8 cellular contexts compared by ENCODE assay signal in the genomic region with DNA sequence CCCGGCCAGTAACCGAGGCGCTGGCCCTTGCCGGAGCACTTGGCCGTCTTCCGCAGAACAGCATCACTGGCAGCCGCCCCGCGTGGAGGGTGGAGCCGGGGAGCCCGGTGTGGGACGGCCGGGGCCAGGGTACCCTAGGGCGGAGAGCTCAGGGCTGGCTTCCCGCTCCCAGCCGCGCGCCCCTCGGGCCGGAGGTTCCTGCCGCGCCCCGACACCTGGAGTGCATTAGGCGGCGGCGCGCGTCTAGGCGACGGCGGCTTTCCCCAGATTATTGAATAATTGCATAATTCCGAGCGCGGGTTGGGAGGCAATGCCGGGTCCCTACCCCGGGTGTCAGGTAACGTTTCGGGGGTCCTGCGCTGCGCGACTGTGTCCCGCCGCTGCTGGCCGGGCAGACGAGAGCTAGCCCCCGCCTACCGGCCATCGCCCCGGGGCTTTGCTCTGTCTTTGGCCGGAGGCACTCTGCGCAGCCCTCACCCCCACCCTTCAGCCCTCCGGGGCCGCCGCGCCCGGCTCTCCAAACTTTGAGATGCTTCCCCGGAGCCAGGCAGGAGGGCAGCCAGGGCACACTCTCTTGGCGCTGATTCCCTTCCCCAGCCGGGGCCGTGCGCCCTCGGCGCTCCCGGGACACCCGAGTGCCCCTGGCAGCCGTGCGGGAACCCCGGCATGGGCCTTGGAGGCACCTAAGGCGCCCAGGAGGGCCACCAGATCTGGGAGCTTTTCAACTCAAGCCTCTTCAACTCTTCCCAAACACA. TPM values are rescaled to one million over a fixed set of nuclear protein-coding genes. Genes with fewer than 3 reads are reported as not detected.
DNase-seq lines count a peak whose midpoint lies in the region; ATAC-seq and TF ChIP-seq lines count a peak whose summit lies in the region.

No MANE protein-coding gene starts in this region.

- peaks cover 7% of the 10 kb centered on the region for H3K4me1 ChIP-seq in ectodermal cell (ENCODE audit: control insufficient read depth, insufficient read depth, low read length)
- peaks cover 10% of the 10 kb centered on the region for H3K4me1 ChIP-seq in lower lobe of right lung
- H3K4me1 ChIP-seq in tibial nerve: peaks cover 0 to 19% (median 7%) of the 10 kb centered on the region in 4 donors

- H3K27ac ChIP-seq in ectodermal cell (ENCODE audit: insufficient read depth, low read depth, low read length, poor library complexity, severe bottlenecking): no peak overlapping the region
- H3K27ac ChIP-seq in lower lobe of right lung: peak overlapping the region; percentile 18
- peak overlapping the region in 2 of 4 donors; percentile 0 to 62 for H3K27ac ChIP-seq in tibial nerve

- H3K27me3 ChIP-seq in ectodermal cell (ENCODE audit: control insufficient read depth, insufficient read depth, low read length, poor library complexity, severe bottlenecking) (peaks cover 76% of the 10 kb centered on the region), lower lobe of right lung (ENCODE audit: low read depth) (peaks cover 35% of the 10 kb centered on the region), tibial nerve (peaks cover 0 to 28% of the 10 kb centered on the region in 2 donors)

- WGBS in ectodermal cell, 2 experiments: 5 to 7% methylated on average over 69 of the region's 69 CpGs
- WGBS in tibial nerve, 2 donors: 2 to 3% methylated on average over 17 to 39 of the region's 69 CpGs

- ATAC-seq in lower lobe of right lung: peak; percentile 24 to 55

- H3K9me3 ChIP-seq in ectodermal cell (ENCODE audit: control insufficient read depth, low read length) (no peaks in the 10 kb centered on the region), lower lobe of right lung (no peaks in the 10 kb centered on the region), tibial nerve (no peaks in the 10 kb centered on the region)

- H3K36me3 ChIP-seq in ectodermal cell (ENCODE audit: control insufficient read depth, insufficient read depth, low read length): no peaks in the 10 kb centered on the region
- no peaks in the 10 kb centered on the region for H3K36me3 ChIP-seq in lower lobe of right lung
- H3K36me3 ChIP-seq in tibial nerve: no peaks in the 10 kb centered on the region

- TF ChIP-seq CTCF in lower lobe of right lung (IDR thresholded peaks at IDR 0.05) (no peak), tibial nerve (IDR thresholded peaks at IDR 0.05) (peak in 1 of 5 experiments; percentile 15)

- H3K4me3 ChIP-seq in ectodermal cell (ENCODE audit: insufficient read depth, low read depth, low read length) (peak overlapping the region; percentile 50), lower lobe of right lung (peak overlapping the region; percentile 52), tibial nerve (peak overlapping the region; percentile 22 to 53 (median 29))

- intact Hi-C loops in lower lobe of right lung (cut with DNase I): no loop called here

- DNase-seq in DMS53 (lab: John Stamatoyannopoulos, UW) (peak; percentile 40), DMS53 treated with DMSO at 0.1 percent for 48 hours (lab: John Stamatoyannopoulos, UW; ENCODE audit: unreplicated experiment) (no peak), lower lobe of right lung (no peak), tibial nerve (ENCODE audit: low spot score in 2 of 2) (no peak), NCI-H2081 treated with DMSO at 0.1 percent for 48 hours (lab: John Stamatoyannopoulos, UW) (no peak), anterior cingulate cortex (lab: John Stamatoyannopoulos, UW) (no peak)
- DNase-seq in stimulated activated CD4-positive, alpha-beta T cell treated with anti-CD3 and anti-CD28 coated beads, Interleukin-12 subunit alpha, Interleukin-12 subunit beta, amount 100 ng/mL, for 4 hours: no peak

- TF ChIP-seq POLR2A in tibial nerve (IDR thresholded peaks at IDR 0.05): no peak

- no peak for TF ChIP-seq EP300 in tibial nerve (IDR thresholded peaks at IDR 0.05)

RNA-seq across cellular contexts. Expression of gene ITGA11, which starts 0.7 kb away (rescaled TPM):
- 0.61 TPM for polyA plus RNA-seq in ectodermal cell (2013, experiment 1 of 4)
- polyA plus RNA-seq in ectodermal cell (2013, experiment 2 of 4): 0.53 TPM
- polyA plus RNA-seq in ectodermal cell (2013, experiment 3 of 4): 0.80 TPM
- 1.0 TPM for polyA plus RNA-seq in ectodermal cell (2013, experiment 4 of 4)
- total RNA-seq in lower lobe of right lung: 2.7 TPM
- 10 to 100 TPM in 1 of 4 donors, 1 to 10 TPM in 3; 2.7 to 12.1 (median 6.9) TPM for total RNA-seq in tibial nerve
